ENCODE assay signal across 1 cellular context in genomic region chr16:715448-716249, GRCh38.
TF ChIP-seq lines count a peak whose summit lies in the region.

No MANE protein-coding gene starts in this region.

TF ChIP-seq in A549, 52 proteins besides CTCF, POLR2A, EP300 and RAD21:
- TF ChIP-seq HOXB5 (CRISPR knock-in tag; IDR thresholded peaks at IDR 0.05) (no peak), REST (IDR thresholded peaks at IDR 0.05) (no peak), KDM5A (IDR thresholded peaks at IDR 0.05) (no peak), JUN (IDR thresholded peaks at IDR 0.05) (peak in 1 of 2 experiments; percentile 58; a peak in 2 of 5 replicates), MAX (IDR thresholded peaks at IDR 0.05) (peak; percentile 37; the same call in 1 of the 2 replicates), ESRRA (IDR thresholded peaks at IDR 0.05; ENCODE audit: borderline replicate concordance, low read length) (no peak), USF2 (IDR thresholded peaks at IDR 0.05) (no peak), EHMT2 (IDR thresholded peaks at IDR 0.05; ENCODE audit: low read depth) (no peak), HEYL (CRISPR knock-in tag; IDR thresholded peaks at IDR 0.05) (no peak), MAZ (IDR thresholded peaks at IDR 0.05; ENCODE audit: borderline replicate concordance, low read depth, low read length) (no peak), NR3C1 (IDR thresholded peaks at IDR 0.05) (no peak), ZFP36 (IDR thresholded peaks at IDR 0.05; ENCODE audit: borderline replicate concordance, partially characterized antibody) (no peak), GATA3 (IDR thresholded peaks at IDR 0.05; ENCODE audit: borderline replicate concordance) (no peak), MAFK (IDR thresholded peaks at IDR 0.05; ENCODE audit: partially characterized antibody) (no peak), PBX3 (IDR thresholded peaks at IDR 0.05) (peak; percentile 29; the same call in 1 of the 2 replicates), SREBF2 (IDR thresholded peaks at IDR 0.05) (no peak), NPAS2 (CRISPR knock-in tag; IDR thresholded peaks at IDR 0.05; ENCODE audit: borderline replicate concordance) (no peak), NFE2L2 (conservative IDR thresholded peaks at IDR 0.05; ENCODE audit: low read length) (no peak), CEBPB (IDR thresholded peaks at IDR 0.05) (no peak), ELK1 (IDR thresholded peaks at IDR 0.05; ENCODE audit: low read depth, low read length) (no peak), FOSB (CRISPR knock-in tag; IDR thresholded peaks at IDR 0.05) (no peak), MYC (IDR thresholded peaks at IDR 0.05; ENCODE audit: borderline replicate concordance, low read length) (peak; percentile 38; the same call in 1 of the 2 replicates), RNF2 (IDR thresholded peaks at IDR 0.05; ENCODE audit: borderline replicate concordance, low read depth) (0 out of 2 replicates have a peak, but pooled peaks have one; percentile 10), TFCP2L1 (CRISPR knock-in tag; IDR thresholded peaks at IDR 0.05) (no peak), E2F6 (IDR thresholded peaks at IDR 0.05; ENCODE audit: borderline replicate concordance, low read depth) (peak; percentile 70), HOXB13 (CRISPR knock-in tag; IDR thresholded peaks at IDR 0.05; ENCODE audit: low read depth) (no peak; the same call in 1 of the 2 replicates), PHF8 (IDR thresholded peaks at IDR 0.05; ENCODE audit: borderline replicate concordance, low read depth) (peak; percentile 28; the same call in 1 of the 2 replicates), ZNF302 (CRISPR knock-in tag; IDR thresholded peaks at IDR 0.05) (no peak), ZSCAN20 (CRISPR knock-in tag; IDR thresholded peaks at IDR 0.05) (no peak), ATOH8 (CRISPR knock-in tag; IDR thresholded peaks at IDR 0.05; ENCODE audit: low read depth) (no peak), HOXA7 (CRISPR knock-in tag; IDR thresholded peaks at IDR 0.05) (no peak), RFX5 (IDR thresholded peaks at IDR 0.05) (no peak), CBX2 (IDR thresholded peaks at IDR 0.05; ENCODE audit: borderline replicate concordance, low read depth) (no peak), CBX8 (IDR thresholded peaks at IDR 0.05) (no peak), CHD4 (IDR thresholded peaks at IDR 0.05; ENCODE audit: borderline replicate concordance) (no peak), RARB (CRISPR knock-in tag; IDR thresholded peaks at IDR 0.05) (peak; percentile 74; the same call in 1 of the 2 replicates), POLR2AphosphoS2 (conservative IDR thresholded peaks at IDR 0.05; ENCODE audit: low read length) (no peak), BCL3 (IDR thresholded peaks at IDR 0.05) (no peak), CHD2 (IDR thresholded peaks at IDR 0.05; ENCODE audit: low read length, partially characterized antibody) (no peak), SMC3 (IDR thresholded peaks at IDR 0.05) (no peak; the same call in 2 of the 3 replicates)
